In the genomic region with DNA sequence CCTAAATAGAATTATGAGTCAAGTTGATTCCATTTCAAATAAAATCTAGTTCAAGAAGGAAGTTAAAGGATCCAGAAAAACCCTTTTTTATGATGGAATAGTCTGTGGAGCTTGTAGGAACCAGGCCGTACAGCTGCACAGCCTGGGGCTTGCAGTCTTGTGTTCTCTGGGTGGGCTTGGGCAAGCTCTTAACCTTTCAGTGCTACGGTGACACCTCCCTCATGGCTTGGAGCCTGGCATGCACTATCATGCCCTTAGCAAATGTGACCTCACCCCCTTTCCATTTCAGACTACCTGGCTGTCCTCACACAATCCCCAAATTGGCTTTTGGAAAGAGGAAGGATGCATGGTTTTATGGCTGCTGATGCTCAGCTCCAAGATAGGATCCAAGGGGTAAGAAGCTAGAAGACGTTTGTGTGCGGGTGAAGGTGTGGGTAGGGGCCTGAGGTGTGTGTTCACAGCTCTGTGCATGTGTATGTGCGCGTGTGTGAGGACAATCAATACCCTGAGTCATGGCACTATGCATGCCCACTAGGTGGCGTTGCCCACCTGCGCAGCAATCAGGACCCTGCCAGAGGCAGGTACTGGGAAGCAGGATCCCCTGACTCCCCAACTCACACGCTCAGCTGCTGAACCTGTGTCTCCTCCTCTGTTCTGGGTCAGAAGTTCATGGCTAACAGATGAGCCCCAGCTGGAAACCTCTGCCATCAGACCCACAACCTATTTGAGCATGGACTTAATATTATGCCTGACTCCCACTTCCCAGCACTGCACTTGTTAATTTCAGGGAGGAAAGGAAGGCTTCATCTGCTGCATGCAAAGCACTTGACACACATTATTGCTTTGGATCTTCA, we compare ENCODE assay signal across 7 cellular contexts.
A peak's percentile ranks its signal among the peaks of the same experiment; 100 is the strongest.
DNase-seq lines count a peak whose midpoint lies in the region; ATAC-seq and TF ChIP-seq lines count a peak whose summit lies in the region.

No MANE protein-coding gene starts in this region.

- intact Hi-C loops in testis (cut with DNase I; ENCODE audit: low total_unique reads), result no loop called here

- H3K4me1 ChIP-seq in OCI-LY3 (ENCODE audit: low read length), result peaks cover 26% of the 10 kb centered on the region
- H3K4me1 ChIP-seq in neutrophil (ENCODE audit: control insufficient read depth in 1 of 2, insufficient read depth in 1 of 2, low read depth in 1 of 2, low read length in 1 of 2), result no peaks in the 10 kb centered on the region
- H3K4me1 ChIP-seq in testis, result no peaks in the 10 kb centered on the region

- H3K4me1 Mint-ChIP-seq in activated T-cell treated with anti-CD3 and anti-CD28 coated beads, Interleukin-2, amount 50 U/mL, for 72 hours (ENCODE audit: low read depth), result peaks cover 4% of the 10 kb centered on the region

- DNase-seq in GM12864 (ENCODE audit: low read depth), result peak; percentile 29
- peak; percentile 71 for DNase-seq in activated T-cell treated with anti-CD3 and anti-CD28 coated beads, Interleukin-2, amount 50 U/mL, for 72 hours
- peak; percentile 32 for DNase-seq in fibroblast of peridontal ligament (ENCODE audit: extremely low read depth)
- DNase-seq in testis, result peak; percentile 75

- H3K9me3 ChIP-seq in OCI-LY3 (ENCODE audit: insufficient read depth, low read length), result no peaks in the 10 kb centered on the region
- H3K9me3 ChIP-seq in neutrophil, result no peaks in the 10 kb centered on the region
- no peaks in the 10 kb centered on the region for H3K9me3 ChIP-seq in testis

- H3K4me3 ChIP-seq in GM12864 (ENCODE audit: low read depth, low read length) (no peak overlapping the region), OCI-LY3 (ENCODE audit: low read length) (no peak overlapping the region), neutrophil (ENCODE audit: low read depth in 1 of 2, low read length in 1 of 2) (no peak overlapping the region), testis (no peak overlapping the region)

- no peaks in the 10 kb centered on the region for H3K27me3 Mint-ChIP-seq in activated T-cell treated with anti-CD3 and anti-CD28 coated beads, Interleukin-2, amount 50 U/mL, for 72 hours (ENCODE audit: low read depth)

- H3K4me3 Mint-ChIP-seq in activated T-cell treated with anti-CD3 and anti-CD28 coated beads, Interleukin-2, amount 50 U/mL, for 72 hours, result no peak overlapping the region

- no peak overlapping the region for H3K4me2 ChIP-seq in OCI-LY3 (ENCODE audit: low read length)

- peak; percentile 74 for ATAC-seq in HG02884 (IDR thresholded peaks at IDR 0.05; ENCODE audit: unreplicated experiment)
- ATAC-seq in activated T-cell treated with anti-CD3 and anti-CD28 coated beads, Interleukin-2, amount 50 U/mL, for 72 hours (replicated peaks in 1 of 2), result peak; percentile 79 to 82

- H3K9ac ChIP-seq in OCI-LY3 (ENCODE audit: low read length), result no peak overlapping the region

- TF ChIP-seq POLR2A in testis (IDR thresholded peaks at IDR 0.05), result no peak

- no peaks in the 10 kb centered on the region for H3K79me2 ChIP-seq in OCI-LY3 (ENCODE audit: low read length)

- TF ChIP-seq CTCF in GM12864 (IDR thresholded peaks at IDR 0.05; ENCODE audit: low read depth, low read length, missing control alignments) (peak; percentile 99), OCI-LY3 (IDR thresholded peaks at IDR 0.05; ENCODE audit: low read depth, low read length) (peak; percentile 69), neutrophil (IDR thresholded peaks at IDR 0.05) (peak; percentile 36), testis (IDR thresholded peaks at IDR 0.05) (peak; percentile 68 to 80 (median 73))

- WGBS in testis, 2 donors, result 34 to 44% methylated on average over 8 to 9 of the region's 9 CpGs

- H3K36me3 ChIP-seq in OCI-LY3 (replicated peaks; ENCODE audit: low read depth, low read length), result no peaks in the 10 kb centered on the region
- H3K36me3 ChIP-seq in neutrophil, result no peaks in the 10 kb centered on the region
- no peaks in the 10 kb centered on the region for H3K36me3 ChIP-seq in testis (ENCODE audit: low read depth, missing control alignments)

- H3K27me3 ChIP-seq in OCI-LY3 (ENCODE audit: low read depth, low read length) (no peaks in the 10 kb centered on the region), neutrophil (no peaks in the 10 kb centered on the region), testis (no peaks in the 10 kb centered on the region)

- H3K27ac ChIP-seq in OCI-LY3 (ENCODE audit: low read length) (no peak overlapping the region), neutrophil (no peak overlapping the region), testis (no peak overlapping the region)

- H3K9me3 Mint-ChIP-seq in activated T-cell treated with anti-CD3 and anti-CD28 coated beads, Interleukin-2, amount 50 U/mL, for 72 hours, result no peaks in the 10 kb centered on the region

- H3K27ac Mint-ChIP-seq in activated T-cell treated with anti-CD3 and anti-CD28 coated beads, Interleukin-2, amount 50 U/mL, for 72 hours, result no peak overlapping the region

- H4K20me1 ChIP-seq in OCI-LY3 (ENCODE audit: insufficient read depth, low read length), result no peaks in the 10 kb centered on the region

- no peak overlapping the region for H2AFZ ChIP-seq in OCI-LY3 (ENCODE audit: low read depth, low read length)

- no peaks in the 10 kb centered on the region for H3K36me3 Mint-ChIP-seq in activated T-cell treated with anti-CD3 and anti-CD28 coated beads, Interleukin-2, amount 50 U/mL, for 72 hours (ENCODE audit: insufficient read depth in 2 of 2)

Comparison
In these comparisons a context has a peak if more than half of its experiments do, and no peak if none do; other contexts are left out.
1. CTCF ChIP-seq: peak in every context shown above with its lines; median percentile 99 in GM12864; 73 in testis; 69 in OCI-LY3; 36 in neutrophil.